ENCODE assay signal across 8 cellular contexts in the genomic region with DNA sequence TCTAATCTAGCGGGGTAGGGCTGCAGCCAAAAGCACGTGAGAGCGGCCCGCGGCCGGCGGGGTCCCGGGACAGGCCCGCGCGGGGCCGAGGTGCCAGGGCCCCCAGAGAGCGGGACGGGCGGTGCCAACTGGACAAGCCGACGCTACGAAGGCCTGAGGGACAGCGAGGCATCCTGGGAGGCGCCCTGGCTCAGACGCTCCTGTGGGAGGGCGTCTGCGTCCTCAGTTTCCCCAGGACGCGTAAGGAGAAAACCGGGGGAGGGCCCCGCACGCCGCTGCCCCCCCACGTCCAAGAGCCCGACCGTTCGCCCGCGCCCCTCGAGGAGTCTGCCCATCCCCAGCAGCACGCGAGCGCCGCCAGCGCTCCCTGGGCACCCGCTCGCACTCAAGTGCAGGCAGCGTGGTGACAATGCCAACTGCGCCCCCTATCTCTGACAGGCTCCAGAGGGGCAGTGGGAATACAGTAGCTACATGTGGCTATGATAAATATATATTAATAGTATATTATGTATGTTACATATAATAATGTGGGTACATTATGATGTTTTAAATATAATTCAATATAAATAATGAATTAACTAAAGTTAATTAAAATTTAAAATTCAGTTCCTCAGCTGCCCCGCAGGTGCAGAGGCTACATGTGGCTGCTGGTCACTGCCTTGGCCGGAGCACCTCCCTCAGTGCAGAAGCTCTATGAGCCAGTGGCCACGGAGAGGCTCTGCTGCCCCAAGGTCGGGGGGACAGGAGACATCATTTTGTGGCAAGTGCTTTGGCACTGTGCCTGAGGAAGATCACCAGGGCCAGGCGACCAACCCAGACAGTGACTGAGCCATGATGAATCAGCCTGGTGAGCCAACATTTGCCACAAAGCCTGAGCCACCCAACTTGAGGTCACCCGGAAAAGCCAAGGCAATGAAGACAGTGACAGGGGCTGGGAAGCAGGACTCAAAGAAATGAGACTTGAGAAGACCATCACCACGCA. TPM values are rescaled to one million over a fixed set of nuclear protein-coding genes. Genes with fewer than 3 reads are reported as not detected.
DNase-seq lines count a peak whose midpoint lies in the region; ATAC-seq and TF ChIP-seq lines count a peak whose summit lies in the region.

No MANE protein-coding gene starts in this region.

- ATAC-seq in HG02938 (IDR thresholded peaks at IDR 0.05; ENCODE audit: unreplicated experiment): no peak

- H3K9me3 ChIP-seq in muscle layer of colon (ENCODE audit: low read length) (no peaks in the 10 kb centered on the region), thyroid gland (no peaks in the 10 kb centered on the region)

- DNase-seq in activated CD4-positive, CD25-positive, alpha-beta regulatory T cell treated with anti-CD3 and anti-CD28 coated beads, Interleukin-2, amount 50 U/mL, for 16 hours (ENCODE audit: low read depth, low spot score): peak; percentile 23
- DNase-seq in activated CD4-positive, CD25-positive, alpha-beta regulatory T cell treated with anti-CD3 and anti-CD28 coated beads, Interleukin-2, amount 50 U/mL, for 72 hours: no peak
- DNase-seq in UCSD-AML1 (lab: John Stamatoyannopoulos, UW; ENCODE audit: unreplicated experiment): peak; percentile 49
- peak; percentile 66 for DNase-seq in epithelial cell of esophagus (ENCODE audit: low read depth)
- DNase-seq in thyroid gland: peak; percentile 50
- DNase-seq in HT-29 (ENCODE audit: low spot score): no peak

- peak; percentile 49 for TF ChIP-seq CTCF in epithelial cell of esophagus (IDR thresholded peaks at IDR 0.05; ENCODE audit: insufficient read depth, low read depth, low read length, missing control alignments)
- TF ChIP-seq CTCF in thyroid gland (IDR thresholded peaks at IDR 0.05): peak in 2 of 6 experiments; percentile 9 to 49

- H3K27ac ChIP-seq in muscle layer of colon (ENCODE audit: low read depth, low read length) (no peak overlapping the region), thyroid gland (no peak overlapping the region)

- H3K27me3 ChIP-seq in muscle layer of colon (ENCODE audit: control insufficient read depth in 1 of 2, insufficient read depth in 2 of 2, low read length in 2 of 2): no peaks in the 10 kb centered on the region
- no peaks in the 10 kb centered on the region for H3K27me3 ChIP-seq in thyroid gland

- TF ChIP-seq POLR2A in thyroid gland (IDR thresholded peaks at IDR 0.05): no peak

- H3K4me1 ChIP-seq in muscle layer of colon (ENCODE audit: insufficient read depth, low read length): peaks cover 6% of the 10 kb centered on the region
- peaks cover 5 to 6% of the 10 kb centered on the region in 2 donors for H3K4me1 ChIP-seq in thyroid gland

- 21 to 39% methylated on average over 46 to 51 of the region's 52 CpGs for WGBS in thyroid gland, 2 donors

- intact Hi-C loops in thyroid gland (cut with DNase I): no loop called here

- H3K4me3 ChIP-seq in epithelial cell of esophagus (ENCODE audit: low read length) (no peak overlapping the region), muscle layer of colon (ENCODE audit: low read depth in 1 of 2, low read length in 2 of 2) (peak overlapping the region; percentile 35 to 38), thyroid gland (replicated peaks in 1 of 3) (peak overlapping the region in 1 of 3 donors; percentile 4)

- H3K36me3 ChIP-seq in muscle layer of colon (ENCODE audit: insufficient read depth, low read length) (no peaks in the 10 kb centered on the region), thyroid gland (no peaks in the 10 kb centered on the region)

- peak overlapping the region; percentile 49 for H3K9ac ChIP-seq in muscle layer of colon (ENCODE audit: low read length)

RNA-seq across cellular contexts. Expression of a gene that starts 5.5 kb away (rescaled TPM):
- 10 to 100 TPM; 14.0 to 17.9 (median 16.1) TPM for total RNA-seq in thyroid gland
- 11.1 and 13.3 TPM in 2 replicates for total RNA-seq in HT-29 (2014; rRNA removed; shearing (Covaris generic))

RNA-seq across cellular contexts. Expression of a gene that starts 20.5 kb away (rescaled TPM):
- total RNA-seq in thyroid gland: 10 to 100 TPM in 3 of 4 donors, 1 to 10 TPM in 1; 9.1 to 27.8 (median 14.2) TPM
- total RNA-seq in HT-29 (2014; rRNA removed; shearing (Covaris generic)): 30.6 and 32.0 TPM in 2 replicates

RNA-seq across cellular contexts. Expression of a gene that starts 49.8 kb away (rescaled TPM):
- not detected for total RNA-seq in thyroid gland
- total RNA-seq in HT-29 (2014; rRNA removed; shearing (Covaris generic)): 0.21 and 0.64 TPM in 2 replicates

Comparison
In these comparisons a context has a peak if more than half of its experiments do, and no peak if none do; other contexts are left out.
1. DNase-seq: peak in activated CD4-positive, CD25-positive, alpha-beta regulatory T cell treated with anti-CD3 and anti-CD28 coated beads, Interleukin-2, amount 50 U/mL, for 16 hours (single experiment), UCSD-AML1 (single experiment), epithelial cell of esophagus (single experiment) and thyroid gland (2 of 2); none in activated CD4-positive, CD25-positive, alpha-beta regulatory T cell treated with anti-CD3 and anti-CD28 coated beads, Interleukin-2, amount 50 U/mL, for 72 hours (single experiment) and HT-29 (single experiment).